In the genomic region with DNA sequence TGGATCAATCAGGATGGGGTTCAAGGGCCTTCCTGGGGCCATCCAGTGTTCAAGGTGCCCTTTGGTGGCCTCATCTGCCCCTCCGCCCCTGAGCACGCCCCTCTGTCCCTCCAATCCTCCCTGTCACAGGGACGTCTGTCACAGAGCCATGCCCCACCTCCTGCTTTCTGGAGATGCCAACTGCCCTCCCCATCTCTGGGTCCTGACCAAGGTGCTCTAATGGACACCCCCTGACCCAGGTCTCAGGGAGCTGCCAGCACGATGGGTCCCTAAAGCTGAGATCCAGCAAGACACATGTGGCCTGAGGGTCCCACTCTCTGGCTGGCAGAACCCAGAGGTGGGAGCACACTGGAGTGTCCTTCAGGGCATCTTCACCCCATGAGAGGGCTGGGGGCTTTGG, we compare ENCODE assay signal across 21 cellular contexts. TPM values are rescaled to one million over a fixed set of nuclear protein-coding genes. Genes with fewer than 3 reads are reported as not detected.
A peak's percentile ranks its signal among the peaks of the same experiment; 100 is the strongest.
DNase-seq lines count a peak whose midpoint lies in the region; ATAC-seq and TF ChIP-seq lines count a peak whose summit lies in the region.
"Had no signal": no experiment of that assay in that cellular context is flagged by ENCODE, and none has a peak within 500 bp of the region (broad histone marks: within the 10 kb centered on the region; RNA-seq: fewer than 3 reads in every experiment).

No MANE protein-coding gene starts in this region.

- TF ChIP-seq CTCF in chondrocyte (IDR thresholded peaks at IDR 0.05) (no peak), osteoblast (IDR thresholded peaks at IDR 0.05; ENCODE audit: extremely low read depth, low read depth, low read length) (no peak)

- no peak overlapping the region for H3K4me2 ChIP-seq in osteoblast (ENCODE audit: insufficient read depth, low read length)
- H3K4me2 ChIP-seq: BLaER1 treated with 17β-estradiol and CSF1 and Interleukin-3, amounts not matched to agents 10 nM and 100 nM had no signal

- H3K27me3 ChIP-seq in osteoblast (ENCODE audit: insufficient read depth, low read length) = no peaks in the 10 kb centered on the region
- H3K27me3 ChIP-seq: BLaER1 treated with 17β-estradiol and CSF1 and Interleukin-3, amounts not matched to agents 10 nM and 100 nM had no signal

- H3K27ac ChIP-seq in osteoblast (ENCODE audit: low read depth, low read length) = no peak overlapping the region
- H3K27ac ChIP-seq: BLaER1 treated with 17β-estradiol and CSF1 and Interleukin-3, amounts not matched to agents 10 nM and 100 nM had no signal

- peak; percentile 3 for DNase-seq in D341Med (ENCODE audit: low spot score)
- DNase-seq in chondrocyte (ENCODE audit: low spot score) = peak; percentile 68
- peak; percentile 37 for DNase-seq in osteoblast (ENCODE audit: insufficient read length, low spot score, missing footprints)
- no peak for DNase-seq in COLO829 (ENCODE audit: low spot score)
- DNase-seq in activated naive CD4-positive, alpha-beta T cell treated with Interleukin-2 at 50 U/mL for 16 hours = no peak
- DNase-seq: Caco-2; CD4-positive, CD25-positive, alpha-beta regulatory T cell; CD8-positive, alpha-beta memory T cell; DMS153; DMS79; GDM1; GOT3; H7 had no signal

- ATAC-seq in GM19463 (IDR thresholded peaks at IDR 0.05; ENCODE audit: unreplicated experiment) = no peak
- ATAC-seq: HCT116, HepG2 had no signal

- H3K79me2 ChIP-seq in osteoblast (ENCODE audit: insufficient read depth, low read length) = no peaks in the 10 kb centered on the region

- H3K36me3 Mint-ChIP-seq in chondrocyte (ENCODE audit: low read depth) = no peaks in the 10 kb centered on the region
- H3K36me3 Mint-ChIP-seq: CD4-positive, CD25-positive, alpha-beta regulatory T cell; CD8-positive, alpha-beta memory T cell; IgD-negative memory B cell had no signal

- no peaks in the 10 kb centered on the region for H3K36me3 ChIP-seq in osteoblast (ENCODE audit: insufficient read depth, low read length)
- H3K36me3 ChIP-seq: BLaER1 treated with 17β-estradiol and CSF1 and Interleukin-3, amounts not matched to agents 10 nM and 100 nM had no signal

- H3K4me1 ChIP-seq in osteoblast (ENCODE audit: insufficient read depth, low read length) = no peaks in the 10 kb centered on the region
- H3K4me1 ChIP-seq: Caco-2 had no signal

- no peaks in the 10 kb centered on the region for H3K4me1 Mint-ChIP-seq in chondrocyte (ENCODE audit: low read depth)
- H3K4me1 Mint-ChIP-seq: B cell, IgD-negative memory B cell had no signal

- no peak overlapping the region for H3K27ac Mint-ChIP-seq in chondrocyte (ENCODE audit: unreplicated experiment)
- H3K27ac Mint-ChIP-seq: B cell; CD4-positive, CD25-positive, alpha-beta regulatory T cell; CD8-positive, alpha-beta memory T cell; IgD-negative memory B cell had no signal

- H2AFZ ChIP-seq in osteoblast (ENCODE audit: low read length) = no peak overlapping the region

- no peak overlapping the region for H3K4me3 Mint-ChIP-seq in chondrocyte (ENCODE audit: unreplicated experiment)
- H3K4me3 Mint-ChIP-seq: B cell; CD4-positive, CD25-positive, alpha-beta regulatory T cell; CD8-positive, alpha-beta memory T cell; IgD-negative memory B cell had no signal

- no peaks in the 10 kb centered on the region for H3K9me3 ChIP-seq in osteoblast (ENCODE audit: low read depth, low read length)
- H3K9me3 ChIP-seq: BLaER1 treated with 17β-estradiol and CSF1 and Interleukin-3, amounts not matched to agents 10 nM and 100 nM; Caco-2 had no signal

- H3K4me3 ChIP-seq in osteoblast (ENCODE audit: insufficient read depth, low read length) = no peak overlapping the region
- H3K4me3 ChIP-seq: BLaER1 treated with 17β-estradiol and CSF1 and Interleukin-3, amounts not matched to agents 10 nM and 100 nM had no signal

- H4K20me1 ChIP-seq in osteoblast (ENCODE audit: insufficient read depth, low read length) = no peaks in the 10 kb centered on the region
- H4K20me1 ChIP-seq: BLaER1 treated with 17β-estradiol and CSF1 and Interleukin-3, amounts not matched to agents 10 nM and 100 nM had no signal

- no peaks in the 10 kb centered on the region for H3K9me3 Mint-ChIP-seq in chondrocyte (ENCODE audit: low read depth)

- peaks cover 3% of the 10 kb centered on the region for H3K27me3 Mint-ChIP-seq in chondrocyte (ENCODE audit: low read depth)

RNA-seq across cellular contexts. Expression of gene TEKT4, which starts 2.1 kb away (rescaled TPM):
- total RNA-seq in chondrocyte (not detected in 3 replicates), osteoblast (not detected in 2 replicates)
- total RNA-seq: A172; B cell; Caco-2; CD4-positive, CD25-positive, alpha-beta regulatory T cell; CD8-positive, alpha-beta memory T cell; Daoy; H7; HepG2 had no signal

Comparison
In these comparisons a context has a peak if more than half of its experiments do, and no peak if none do; other contexts are left out.
1. DNase-seq: peak in D341Med (single experiment), chondrocyte (single experiment) and osteoblast (single experiment); none in COLO829 (single experiment) and activated naive CD4-positive, alpha-beta T cell treated with Interleukin-2 at 50 U/mL for 16 hours (single experiment).